ENCODE assay signal across 2 cellular contexts in the genomic region with DNA sequence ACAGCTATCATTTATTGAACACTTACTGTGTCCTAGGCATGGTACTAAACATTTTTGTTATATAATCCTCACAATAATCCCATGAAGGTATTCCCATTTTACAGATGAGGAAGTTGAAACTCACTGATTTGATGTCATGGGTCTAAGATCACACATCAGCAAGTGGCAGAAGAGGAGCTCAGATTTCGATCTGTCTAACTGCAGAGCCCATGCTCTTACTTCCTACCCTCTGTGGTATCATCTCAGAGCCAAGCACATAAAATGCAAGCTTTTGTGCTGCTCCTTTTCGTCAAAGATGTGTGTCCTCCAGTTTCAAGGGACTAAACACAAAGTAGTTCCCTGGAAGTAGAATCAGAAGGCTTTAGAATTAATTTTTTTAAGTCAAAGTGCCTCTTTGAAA.
TF ChIP-seq lines count a peak whose summit lies in the region.

No MANE protein-coding gene starts in this region.

TF ChIP-seq in IMR-90, 13 proteins besides CTCF, POLR2A, EP300 and RAD21:
- TF ChIP-seq, protein P1, sequence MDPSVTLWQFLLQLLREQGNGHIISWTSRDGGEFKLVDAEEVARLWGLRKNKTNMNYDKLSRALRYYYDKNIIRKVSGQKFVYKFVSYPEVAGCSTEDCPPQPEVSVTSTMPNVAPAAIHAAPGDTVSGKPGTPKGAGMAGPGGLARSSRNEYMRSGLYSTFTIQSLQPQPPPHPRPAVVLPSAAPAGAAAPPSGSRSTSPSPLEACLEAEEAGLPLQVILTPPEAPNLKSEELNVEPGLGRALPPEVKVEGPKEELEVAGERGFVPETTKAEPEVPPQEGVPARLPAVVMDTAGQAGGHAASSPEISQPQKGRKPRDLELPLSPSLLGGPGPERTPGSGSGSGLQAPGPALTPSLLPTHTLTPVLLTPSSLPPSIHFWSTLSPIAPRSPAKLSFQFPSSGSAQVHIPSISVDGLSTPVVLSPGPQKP (IDR thresholded peaks at IDR 0.05; ENCODE audit: borderline replicate concordance, low read depth, low read length), result no peak
- TF ChIP-seq FOS (IDR thresholded peaks at IDR 0.05; ENCODE audit: low read depth, low read length), result no peak
- TF ChIP-seq, protein P2, sequence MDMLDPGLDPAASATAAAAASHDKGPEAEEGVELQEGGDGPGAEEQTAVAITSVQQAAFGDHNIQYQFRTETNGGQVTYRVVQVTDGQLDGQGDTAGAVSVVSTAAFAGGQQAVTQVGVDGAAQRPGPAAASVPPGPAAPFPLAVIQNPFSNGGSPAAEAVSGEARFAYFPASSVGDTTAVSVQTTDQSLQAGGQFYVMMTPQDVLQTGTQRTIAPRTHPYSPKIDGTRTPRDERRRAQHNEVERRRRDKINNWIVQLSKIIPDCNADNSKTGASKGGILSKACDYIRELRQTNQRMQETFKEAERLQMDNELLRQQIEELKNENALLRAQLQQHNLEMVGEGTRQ (IDR thresholded peaks at IDR 0.05; ENCODE audit: low read depth, low read length), result no peak
- TF ChIP-seq MXI1 (IDR thresholded peaks at IDR 0.05; ENCODE audit: borderline replicate concordance, low read depth, low read length), result no peak
- TF ChIP-seq CHD1 (IDR thresholded peaks at IDR 0.05; ENCODE audit: low read depth, low read length), result no peak
- no peak for TF ChIP-seq MAZ (IDR thresholded peaks at IDR 0.05; ENCODE audit: borderline replicate concordance, low read depth, low read length)
- no peak for TF ChIP-seq SMC3 (IDR thresholded peaks at IDR 0.05; ENCODE audit: low read depth, low read length)
- TF ChIP-seq MAFK (IDR thresholded peaks at IDR 0.05; ENCODE audit: low read depth, low read length), result no peak
- TF ChIP-seq BHLHE40 (IDR thresholded peaks at IDR 0.05; ENCODE audit: low read depth, low read length), result no peak
- TF ChIP-seq RFX5 (IDR thresholded peaks at IDR 0.05; ENCODE audit: low read depth, low read length), result no peak
TF ChIP-seq in IMR-90: peak in this region for 0.

TF ChIP-seq in WTC11, 78 proteins besides CTCF, POLR2A, EP300 and RAD21 (continued from another document):
- TF ChIP-seq, protein P3, sequence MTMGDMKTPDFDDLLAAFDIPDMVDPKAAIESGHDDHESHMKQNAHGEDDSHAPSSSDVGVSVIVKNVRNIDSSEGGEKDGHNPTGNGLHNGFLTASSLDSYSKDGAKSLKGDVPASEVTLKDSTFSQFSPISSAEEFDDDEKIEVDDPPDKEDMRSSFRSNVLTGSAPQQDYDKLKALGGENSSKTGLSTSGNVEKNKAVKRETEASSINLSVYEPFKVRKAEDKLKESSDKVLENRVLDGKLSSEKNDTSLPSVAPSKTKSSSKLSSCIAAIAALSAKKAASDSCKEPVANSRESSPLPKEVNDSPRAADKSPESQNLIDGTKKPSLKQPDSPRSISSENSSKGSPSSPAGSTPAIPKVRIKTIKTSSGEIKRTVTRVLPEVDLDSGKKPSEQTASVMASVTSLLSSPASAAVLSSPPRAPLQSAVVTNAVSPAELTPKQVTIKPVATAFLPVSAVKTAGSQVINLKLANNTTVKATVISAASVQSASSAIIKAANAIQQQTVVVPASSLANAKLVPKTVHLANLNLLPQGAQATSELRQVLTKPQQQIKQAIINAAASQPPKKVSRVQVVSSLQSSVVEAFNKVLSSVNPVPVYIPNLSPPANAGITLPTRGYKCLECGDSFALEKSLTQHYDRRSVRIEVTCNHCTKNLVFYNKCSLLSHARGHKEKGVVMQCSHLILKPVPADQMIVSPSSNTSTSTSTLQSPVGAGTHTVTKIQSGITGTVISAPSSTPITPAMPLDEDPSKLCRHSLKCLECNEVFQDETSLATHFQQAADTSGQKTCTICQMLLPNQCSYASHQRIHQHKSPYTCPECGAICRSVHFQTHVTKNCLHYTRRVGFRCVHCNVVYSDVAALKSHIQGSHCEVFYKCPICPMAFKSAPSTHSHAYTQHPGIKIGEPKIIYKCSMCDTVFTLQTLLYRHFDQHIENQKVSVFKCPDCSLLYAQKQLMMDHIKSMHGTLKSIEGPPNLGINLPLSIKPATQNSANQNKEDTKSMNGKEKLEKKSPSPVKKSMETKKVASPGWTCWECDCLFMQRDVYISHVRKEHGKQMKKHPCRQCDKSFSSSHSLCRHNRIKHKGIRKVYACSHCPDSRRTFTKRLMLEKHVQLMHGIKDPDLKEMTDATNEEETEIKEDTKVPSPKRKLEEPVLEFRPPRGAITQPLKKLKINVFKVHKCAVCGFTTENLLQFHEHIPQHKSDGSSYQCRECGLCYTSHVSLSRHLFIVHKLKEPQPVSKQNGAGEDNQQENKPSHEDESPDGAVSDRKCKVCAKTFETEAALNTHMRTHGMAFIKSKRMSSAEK (CRISPR knock-in tag; IDR thresholded peaks at IDR 0.05; ENCODE audit: borderline replicate concordance), result no peak
- TF ChIP-seq, protein P4, sequence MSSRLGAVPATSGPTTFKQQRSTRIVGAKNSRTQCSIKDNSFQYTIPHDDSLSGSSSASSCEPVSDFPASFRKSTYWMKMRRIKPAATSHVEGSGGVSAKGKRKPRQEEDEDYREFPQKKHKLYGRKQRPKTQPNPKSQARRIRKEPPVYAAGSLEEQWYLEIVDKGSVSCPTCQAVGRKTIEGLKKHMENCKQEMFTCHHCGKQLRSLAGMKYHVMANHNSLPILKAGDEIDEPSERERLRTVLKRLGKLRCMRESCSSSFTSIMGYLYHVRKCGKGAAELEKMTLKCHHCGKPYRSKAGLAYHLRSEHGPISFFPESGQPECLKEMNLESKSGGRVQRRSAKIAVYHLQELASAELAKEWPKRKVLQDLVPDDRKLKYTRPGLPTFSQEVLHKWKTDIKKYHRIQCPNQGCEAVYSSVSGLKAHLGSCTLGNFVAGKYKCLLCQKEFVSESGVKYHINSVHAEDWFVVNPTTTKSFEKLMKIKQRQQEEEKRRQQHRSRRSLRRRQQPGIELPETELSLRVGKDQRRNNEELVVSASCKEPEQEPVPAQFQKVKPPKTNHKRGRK (CRISPR knock-in tag; IDR thresholded peaks at IDR 0.05; ENCODE audit: borderline replicate concordance), result no peak
- TF ChIP-seq, protein P5, sequence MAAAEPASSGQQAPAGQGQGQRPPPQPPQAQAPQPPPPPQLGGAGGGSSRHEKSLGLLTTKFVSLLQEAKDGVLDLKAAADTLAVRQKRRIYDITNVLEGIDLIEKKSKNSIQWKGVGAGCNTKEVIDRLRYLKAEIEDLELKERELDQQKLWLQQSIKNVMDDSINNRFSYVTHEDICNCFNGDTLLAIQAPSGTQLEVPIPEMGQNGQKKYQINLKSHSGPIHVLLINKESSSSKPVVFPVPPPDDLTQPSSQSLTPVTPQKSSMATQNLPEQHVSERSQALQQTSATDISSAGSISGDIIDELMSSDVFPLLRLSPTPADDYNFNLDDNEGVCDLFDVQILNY (CRISPR knock-in tag; IDR thresholded peaks at IDR 0.05), result no peak
- TF ChIP-seq FOXJ3 (CRISPR knock-in tag; IDR thresholded peaks at IDR 0.05; ENCODE audit: borderline replicate concordance) (no peak), CREB1 (CRISPR knock-in tag; IDR thresholded peaks at IDR 0.05) (no peak), ZNF671 (CRISPR knock-in tag; IDR thresholded peaks at IDR 0.05) (no peak), NR2C2 (CRISPR knock-in tag; IDR thresholded peaks at IDR 0.05) (no peak), PRRX2 (CRISPR knock-in tag; IDR thresholded peaks at IDR 0.05) (no peak)
- TF ChIP-seq, protein P6, sequence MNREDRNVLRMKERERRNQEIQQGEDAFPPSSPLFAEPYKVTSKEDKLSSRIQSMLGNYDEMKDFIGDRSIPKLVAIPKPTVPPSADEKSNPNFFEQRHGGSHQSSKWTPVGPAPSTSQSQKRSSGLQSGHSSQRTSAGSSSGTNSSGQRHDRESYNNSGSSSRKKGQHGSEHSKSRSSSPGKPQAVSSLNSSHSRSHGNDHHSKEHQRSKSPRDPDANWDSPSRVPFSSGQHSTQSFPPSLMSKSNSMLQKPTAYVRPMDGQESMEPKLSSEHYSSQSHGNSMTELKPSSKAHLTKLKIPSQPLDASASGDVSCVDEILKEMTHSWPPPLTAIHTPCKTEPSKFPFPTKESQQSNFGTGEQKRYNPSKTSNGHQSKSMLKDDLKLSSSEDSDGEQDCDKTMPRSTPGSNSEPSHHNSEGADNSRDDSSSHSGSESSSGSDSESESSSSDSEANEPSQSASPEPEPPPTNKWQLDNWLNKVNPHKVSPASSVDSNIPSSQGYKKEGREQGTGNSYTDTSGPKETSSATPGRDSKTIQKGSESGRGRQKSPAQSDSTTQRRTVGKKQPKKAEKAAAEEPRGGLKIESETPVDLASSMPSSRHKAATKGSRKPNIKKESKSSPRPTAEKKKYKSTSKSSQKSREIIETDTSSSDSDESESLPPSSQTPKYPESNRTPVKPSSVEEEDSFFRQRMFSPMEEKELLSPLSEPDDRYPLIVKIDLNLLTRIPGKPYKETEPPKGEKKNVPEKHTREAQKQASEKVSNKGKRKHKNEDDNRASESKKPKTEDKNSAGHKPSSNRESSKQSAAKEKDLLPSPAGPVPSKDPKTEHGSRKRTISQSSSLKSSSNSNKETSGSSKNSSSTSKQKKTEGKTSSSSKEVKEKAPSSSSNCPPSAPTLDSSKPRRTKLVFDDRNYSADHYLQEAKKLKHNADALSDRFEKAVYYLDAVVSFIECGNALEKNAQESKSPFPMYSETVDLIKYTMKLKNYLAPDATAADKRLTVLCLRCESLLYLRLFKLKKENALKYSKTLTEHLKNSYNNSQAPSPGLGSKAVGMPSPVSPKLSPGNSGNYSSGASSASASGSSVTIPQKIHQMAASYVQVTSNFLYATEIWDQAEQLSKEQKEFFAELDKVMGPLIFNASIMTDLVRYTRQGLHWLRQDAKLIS (CRISPR knock-in tag; IDR thresholded peaks at IDR 0.05; ENCODE audit: borderline replicate concordance), result no peak
- TF ChIP-seq, protein P7, sequence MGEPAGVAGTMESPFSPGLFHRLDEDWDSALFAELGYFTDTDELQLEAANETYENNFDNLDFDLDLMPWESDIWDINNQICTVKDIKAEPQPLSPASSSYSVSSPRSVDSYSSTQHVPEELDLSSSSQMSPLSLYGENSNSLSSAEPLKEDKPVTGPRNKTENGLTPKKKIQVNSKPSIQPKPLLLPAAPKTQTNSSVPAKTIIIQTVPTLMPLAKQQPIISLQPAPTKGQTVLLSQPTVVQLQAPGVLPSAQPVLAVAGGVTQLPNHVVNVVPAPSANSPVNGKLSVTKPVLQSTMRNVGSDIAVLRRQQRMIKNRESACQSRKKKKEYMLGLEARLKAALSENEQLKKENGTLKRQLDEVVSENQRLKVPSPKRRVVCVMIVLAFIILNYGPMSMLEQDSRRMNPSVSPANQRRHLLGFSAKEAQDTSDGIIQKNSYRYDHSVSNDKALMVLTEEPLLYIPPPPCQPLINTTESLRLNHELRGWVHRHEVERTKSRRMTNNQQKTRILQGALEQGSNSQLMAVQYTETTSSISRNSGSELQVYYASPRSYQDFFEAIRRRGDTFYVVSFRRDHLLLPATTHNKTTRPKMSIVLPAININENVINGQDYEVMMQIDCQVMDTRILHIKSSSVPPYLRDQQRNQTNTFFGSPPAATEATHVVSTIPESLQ (CRISPR knock-in tag; IDR thresholded peaks at IDR 0.05), result no peak
